ENCODE assay signal across 10 cellular contexts in genomic region chr4:99054428-99054994, GRCh38. TPM values are rescaled to one million over a fixed set of nuclear protein-coding genes. Genes with fewer than 3 reads are reported as not detected.
DNase-seq lines count a peak whose midpoint lies in the region; ATAC-seq and TF ChIP-seq lines count a peak whose summit lies in the region.
"Had no signal": no experiment of that assay in that cellular context is flagged by ENCODE, and none has a peak within 500 bp of the region (broad histone marks: within the 10 kb centered on the region; RNA-seq: fewer than 3 reads in every experiment).

No MANE protein-coding gene starts in this region.

- H3K27me3 ChIP-seq in gastrocnemius medialis, result no peaks in the 10 kb centered on the region
- H3K27me3 ChIP-seq: esophagus muscularis mucosa had no signal

- H3K36me3 ChIP-seq in gastrocnemius medialis, result peaks cover 0 to 17% of the 10 kb centered on the region in 2 donors

- H3K27ac ChIP-seq in gastrocnemius medialis, result no peak overlapping the region
- H3K27ac ChIP-seq: esophagus muscularis mucosa had no signal

- H3K4me1 Mint-ChIP-seq in activated CD8-positive, alpha-beta T cell treated with anti-CD3 and anti-CD28 coated beads for 36 hours (ENCODE audit: low read depth), result peaks cover 38% of the 10 kb centered on the region
- H3K4me1 Mint-ChIP-seq in activated CD8-positive, alpha-beta T cell treated with anti-CD3 and anti-CD28 coated beads, Interleukin-2, amount 10 ng/mL, durations not matched to agents 7 days and 5 days (ENCODE audit: low read depth), result peaks cover 32% of the 10 kb centered on the region
- peaks cover 22% of the 10 kb centered on the region for H3K4me1 Mint-ChIP-seq in nephron progenitor cell

- intact Hi-C loops in activated CD8-positive, alpha-beta T cell treated with anti-CD3 and anti-CD28 coated beads for 36 hours (cut with micrococcal nuclease), result loop anchor here (10.0 kb wide), 1 partner anchor 130 kb away; the partner anchor contains the start of gene EIF4E
- intact Hi-C loops in gastrocnemius medialis (cut with DNase I; ENCODE audit: low total_unique reads), result no loop called here

- H3K27me3 Mint-ChIP-seq in activated CD8-positive, alpha-beta T cell treated with anti-CD3 and anti-CD28 coated beads for 36 hours, result no peaks in the 10 kb centered on the region
- H3K27me3 Mint-ChIP-seq in activated CD8-positive, alpha-beta T cell treated with anti-CD3 and anti-CD28 coated beads, Interleukin-2, amount 10 ng/mL, durations not matched to agents 7 days and 5 days (ENCODE audit: low read depth), result no peaks in the 10 kb centered on the region
- no peaks in the 10 kb centered on the region for H3K27me3 Mint-ChIP-seq in nephron progenitor cell (ENCODE audit: low read depth, poor library complexity)

- H3K9me3 ChIP-seq in gastrocnemius medialis, result no peaks in the 10 kb centered on the region
- H3K9me3 ChIP-seq: esophagus muscularis mucosa had no signal

- no peak for TF ChIP-seq CTCF in activated CD8-positive, alpha-beta T cell treated with anti-CD3 and anti-CD28 coated beads for 36 hours (IDR thresholded peaks at IDR 0.05)
- TF ChIP-seq CTCF in nephron progenitor cell (IDR thresholded peaks at IDR 0.05) (no peak), gastrocnemius medialis (IDR thresholded peaks at IDR 0.05 in 4 of 5, conservative IDR thresholded peaks at IDR 0.05 in 1 of 5) (no peak)

- H3K27ac Mint-ChIP-seq in activated CD8-positive, alpha-beta T cell treated with anti-CD3 and anti-CD28 coated beads for 36 hours, result peak overlapping the region; percentile 60
- H3K27ac Mint-ChIP-seq in activated CD8-positive, alpha-beta T cell treated with anti-CD3 and anti-CD28 coated beads, Interleukin-2, amount 10 ng/mL, durations not matched to agents 7 days and 5 days, result no peak overlapping the region
- H3K27ac Mint-ChIP-seq in nephron progenitor cell, result peak overlapping the region; percentile 79

- no peak overlapping the region for H3K4me3 ChIP-seq in gastrocnemius medialis
- H3K4me3 ChIP-seq: esophagus muscularis mucosa had no signal

- CTCF ChIA-PET in activated CD8-positive, alpha-beta T cell treated with anti-CD3 and anti-CD28 coated beads for 36 hours (lab: Charles Lee), result interaction anchor here (3.0 to 8.0 kb wide), 2 partner anchors 11 to 58 kb away, joined by 14 to 186 read pairs; partner anchors contain the start of gene METAP1
- CTCF ChIA-PET in activated CD8-positive, alpha-beta T cell treated with anti-CD3 and anti-CD28 coated beads, Interleukin-2, amount 10 ng/mL, durations not matched to agents 7 days and 5 days (lab: Charles Lee), result interaction anchor here (0.7 to 9.9 kb wide), 3 partner anchors 25 to 138 kb away, joined by 3 to 261 read pairs (median 4); partner anchors contain the start of gene METAP1

- in situ Hi-C loops in gastrocnemius medialis (cut with MboI; ENCODE audit: low sequenced_read_pairs in 4 of 4), result loop anchor here in 3 of 4 donors (5.0 to 25.0 kb wide), 5 partner anchors 50 to 590 kb away; partner anchors contain the start of genes EIF4E (in 2 of the 3) and METAP1 (in 2 of the 3)

- no peak overlapping the region for H3K4me3 Mint-ChIP-seq in activated CD8-positive, alpha-beta T cell treated with anti-CD3 and anti-CD28 coated beads for 36 hours
- no peak overlapping the region for H3K4me3 Mint-ChIP-seq in activated CD8-positive, alpha-beta T cell treated with anti-CD3 and anti-CD28 coated beads, Interleukin-2, amount 10 ng/mL, durations not matched to agents 7 days and 5 days
- H3K4me3 Mint-ChIP-seq in nephron progenitor cell, result no peak overlapping the region

- no peak for DNase-seq in activated CD8-positive, alpha-beta T cell treated with anti-CD3 and anti-CD28 coated beads for 36 hours
- no peak for DNase-seq in activated CD8-positive, alpha-beta T cell treated with anti-CD3 and anti-CD28 coated beads, Interleukin-2, amount 10 ng/mL, durations not matched to agents 7 days and 5 days
- no peak for DNase-seq in nephron progenitor cell
- DNase-seq in inferior parietal cortex (ENCODE audit: extremely low spot score), result no peak
- DNase-seq in gastrocnemius medialis, result no peak
- DNase-seq in NCI-H1048 (lab: John Stamatoyannopoulos, UW), result no peak
- DNase-seq: activated CD4-positive, CD25-positive, alpha-beta regulatory T cell treated with anti-CD3 and anti-CD28 coated beads, Interleukin-2, amount 50 U/mL, for 72 hours had no signal

- H3K9me3 Mint-ChIP-seq in activated CD8-positive, alpha-beta T cell treated with anti-CD3 and anti-CD28 coated beads for 36 hours, result no peaks in the 10 kb centered on the region
- no peaks in the 10 kb centered on the region for H3K9me3 Mint-ChIP-seq in activated CD8-positive, alpha-beta T cell treated with anti-CD3 and anti-CD28 coated beads, Interleukin-2, amount 10 ng/mL, durations not matched to agents 7 days and 5 days (ENCODE audit: insufficient read depth)
- peaks cover 13% of the 10 kb centered on the region for H3K9me3 Mint-ChIP-seq in nephron progenitor cell

- TF ChIP-seq POLR2A in gastrocnemius medialis (IDR thresholded peaks at IDR 0.05), result no peak

- peak; percentile 25 for ATAC-seq in activated CD8-positive, alpha-beta T cell treated with anti-CD3 and anti-CD28 coated beads for 36 hours
- ATAC-seq in activated CD8-positive, alpha-beta T cell treated with anti-CD3 and anti-CD28 coated beads, Interleukin-2, amount 10 ng/mL, durations not matched to agents 7 days and 5 days, result no peak
- ATAC-seq in GM21825 (IDR thresholded peaks at IDR 0.05; ENCODE audit: unreplicated experiment), result peak; percentile 63
- ATAC-seq in HG03442 (IDR thresholded peaks at IDR 0.05; ENCODE audit: unreplicated experiment), result peak; percentile 37
- ATAC-seq in gastrocnemius medialis, result no peak

- H3K36me3 Mint-ChIP-seq in activated CD8-positive, alpha-beta T cell treated with anti-CD3 and anti-CD28 coated beads for 36 hours (ENCODE audit: low read depth), result peaks cover 41% of the 10 kb centered on the region
- peaks cover 48% of the 10 kb centered on the region for H3K36me3 Mint-ChIP-seq in activated CD8-positive, alpha-beta T cell treated with anti-CD3 and anti-CD28 coated beads, Interleukin-2, amount 10 ng/mL, durations not matched to agents 7 days and 5 days (ENCODE audit: low read depth)
- peaks cover 67% of the 10 kb centered on the region for H3K36me3 Mint-ChIP-seq in nephron progenitor cell (ENCODE audit: low read depth)

- POLR2A ChIA-PET in activated CD8-positive, alpha-beta T cell treated with anti-CD3 and anti-CD28 coated beads for 36 hours (lab: Charles Lee), result interaction anchor here (0.6 to 2.3 kb wide), 4 partner anchors 11 to 126 kb away, joined by 3 to 7 read pairs (median 4); partner anchors contain the start of genes EIF4E and METAP1
- POLR2A ChIA-PET in activated CD8-positive, alpha-beta T cell treated with anti-CD3 and anti-CD28 coated beads, Interleukin-2, amount 10 ng/mL, durations not matched to agents 7 days and 5 days (lab: Charles Lee), result interaction anchor here (0.6 to 2.1 kb wide), 4 partner anchors 11 to 59 kb away, joined by 3 to 8 read pairs (median 4); partner anchors contain the start of gene METAP1

- H3K4me1 ChIP-seq in gastrocnemius medialis, result no peaks in the 10 kb centered on the region

RNA-seq across cellular contexts. Expression of gene ADH5, which starts 34.1 kb away (rescaled TPM):
- total RNA-seq in activated CD8-positive, alpha-beta T cell treated with anti-CD3 and anti-CD28 coated beads for 36 hours, result 100 to 1,000 TPM; 114 to 118 TPM
- 100 to 1,000 TPM; 107 to 113 TPM for total RNA-seq in activated CD8-positive, alpha-beta T cell treated with anti-CD3 and anti-CD28 coated beads, Interleukin-2, amount 10 ng/mL, durations not matched to agents 7 days and 5 days
- 100 to 1,000 TPM in 1 of 4 donors, 10 to 100 TPM in 3; 55.2 to 101 (median 72.6) TPM for total RNA-seq in gastrocnemius medialis

RNA-seq across cellular contexts. Expression of gene METAP1, which starts 59.0 kb away (rescaled TPM):
- 10 to 100 TPM; 67.1 to 70.4 TPM for total RNA-seq in activated CD8-positive, alpha-beta T cell treated with anti-CD3 and anti-CD28 coated beads for 36 hours
- 10 to 100 TPM; 47.3 to 58.7 TPM for total RNA-seq in activated CD8-positive, alpha-beta T cell treated with anti-CD3 and anti-CD28 coated beads, Interleukin-2, amount 10 ng/mL, durations not matched to agents 7 days and 5 days
- total RNA-seq in gastrocnemius medialis, result 10 to 100 TPM; 33.3 to 45.0 (median 37.9) TPM

Comparison
In these comparisons a context has a peak if more than half of its experiments do, and no peak if none do; other contexts are left out.
1. ATAC-seq: peak in activated CD8-positive, alpha-beta T cell treated with anti-CD3 and anti-CD28 coated beads for 36 hours (single experiment), GM21825 (single experiment) and HG03442 (single experiment); none in activated CD8-positive, alpha-beta T cell treated with anti-CD3 and anti-CD28 coated beads, Interleukin-2, amount 10 ng/mL, durations not matched to agents 7 days and 5 days (single experiment) and gastrocnemius medialis (0 of 2).